1 cellular context compared by ENCODE assay signal in the genomic region with DNA sequence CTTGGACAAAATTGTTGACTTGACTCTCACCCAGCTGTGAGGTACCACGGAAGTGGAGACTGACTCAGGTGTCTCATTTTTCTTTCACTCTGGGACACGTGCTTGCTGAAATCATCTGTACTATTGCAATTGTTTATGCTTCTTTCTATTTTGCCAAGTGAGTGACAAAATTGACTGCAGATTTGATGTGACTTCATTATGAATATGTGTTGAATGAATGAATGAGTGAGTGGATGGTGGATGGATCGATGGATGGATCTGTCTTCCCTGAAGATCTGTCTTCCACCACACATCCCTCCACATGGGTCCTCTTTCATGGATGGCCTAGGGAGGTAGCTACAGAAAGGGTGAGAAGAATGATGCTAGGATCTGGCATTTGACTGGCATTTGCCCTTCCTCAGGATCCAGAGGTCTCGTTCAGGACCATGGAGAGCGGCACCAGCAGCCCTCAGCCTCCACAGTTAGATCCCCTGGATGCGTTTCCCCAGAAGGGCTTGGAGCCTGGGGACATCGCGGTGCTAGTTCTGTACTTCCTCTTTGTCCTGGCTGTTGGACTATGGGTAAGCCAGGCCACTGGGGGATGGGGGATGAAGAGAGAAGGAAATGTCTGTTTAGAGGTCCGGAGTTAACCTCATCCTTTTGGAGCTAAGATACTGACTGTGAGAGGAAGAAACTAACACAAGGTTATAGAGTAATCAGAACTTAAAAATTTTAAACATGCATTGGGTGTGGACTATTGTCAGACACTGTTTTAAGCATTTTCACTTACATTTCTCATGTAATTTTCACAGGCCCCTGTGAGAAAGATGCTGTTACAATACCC.
A peak's percentile ranks its signal among the peaks of the same experiment; 100 is the strongest.
TF ChIP-seq lines count a peak whose summit lies in the region.

No MANE protein-coding gene starts in this region.

TF ChIP-seq in HepG2, 621 proteins besides CTCF, POLR2A, EP300 and RAD21 (continued from another document and continues in another):
- TF ChIP-seq, protein P1, sequence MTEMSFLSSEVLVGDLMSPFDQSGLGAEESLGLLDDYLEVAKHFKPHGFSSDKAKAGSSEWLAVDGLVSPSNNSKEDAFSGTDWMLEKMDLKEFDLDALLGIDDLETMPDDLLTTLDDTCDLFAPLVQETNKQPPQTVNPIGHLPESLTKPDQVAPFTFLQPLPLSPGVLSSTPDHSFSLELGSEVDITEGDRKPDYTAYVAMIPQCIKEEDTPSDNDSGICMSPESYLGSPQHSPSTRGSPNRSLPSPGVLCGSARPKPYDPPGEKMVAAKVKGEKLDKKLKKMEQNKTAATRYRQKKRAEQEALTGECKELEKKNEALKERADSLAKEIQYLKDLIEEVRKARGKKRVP (CRISPR knock-in tag; IDR thresholded peaks at IDR 0.05): peak in 1 of 2 experiments; percentile 35; a peak in 1 of 4 replicates
- TF ChIP-seq, protein P2, sequence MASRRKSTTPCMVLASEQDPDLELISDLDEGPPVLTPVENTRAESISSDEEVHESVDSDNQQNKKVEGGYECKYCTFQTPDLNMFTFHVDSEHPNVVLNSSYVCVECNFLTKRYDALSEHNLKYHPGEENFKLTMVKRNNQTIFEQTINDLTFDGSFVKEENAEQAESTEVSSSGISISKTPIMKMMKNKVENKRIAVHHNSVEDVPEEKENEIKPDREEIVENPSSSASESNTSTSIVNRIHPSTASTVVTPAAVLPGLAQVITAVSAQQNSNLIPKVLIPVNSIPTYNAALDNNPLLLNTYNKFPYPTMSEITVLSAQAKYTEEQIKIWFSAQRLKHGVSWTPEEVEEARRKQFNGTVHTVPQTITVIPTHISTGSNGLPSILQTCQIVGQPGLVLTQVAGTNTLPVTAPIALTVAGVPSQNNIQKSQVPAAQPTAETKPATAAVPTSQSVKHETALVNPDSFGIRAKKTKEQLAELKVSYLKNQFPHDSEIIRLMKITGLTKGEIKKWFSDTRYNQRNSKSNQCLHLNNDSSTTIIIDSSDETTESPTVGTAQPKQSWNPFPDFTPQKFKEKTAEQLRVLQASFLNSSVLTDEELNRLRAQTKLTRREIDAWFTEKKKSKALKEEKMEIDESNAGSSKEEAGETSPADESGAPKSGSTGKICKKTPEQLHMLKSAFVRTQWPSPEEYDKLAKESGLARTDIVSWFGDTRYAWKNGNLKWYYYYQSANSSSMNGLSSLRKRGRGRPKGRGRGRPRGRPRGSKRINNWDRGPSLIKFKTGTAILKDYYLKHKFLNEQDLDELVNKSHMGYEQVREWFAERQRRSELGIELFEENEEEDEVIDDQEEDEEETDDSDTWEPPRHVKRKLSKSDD (CRISPR knock-in tag; IDR thresholded peaks at IDR 0.05; ENCODE audit: low read depth): peak; percentile 78; the same call in 1 of the 2 replicates
- peak; percentile 74; the same call in 1 of the 2 replicates for TF ChIP-seq ZFP1 (CRISPR knock-in tag; IDR thresholded peaks at IDR 0.05)
- TF ChIP-seq ZNF703 (CRISPR knock-in tag; IDR thresholded peaks at IDR 0.05; ENCODE audit: borderline replicate concordance): no peak
- peak; percentile 49 for TF ChIP-seq CEBPG (CRISPR knock-in tag; IDR thresholded peaks at IDR 0.05)
- no peak for TF ChIP-seq ZNF660 (CRISPR knock-in tag; IDR thresholded peaks at IDR 0.05; ENCODE audit: borderline replicate concordance, low read depth)
- no peak for TF ChIP-seq HNRNPLL (IDR thresholded peaks at IDR 0.05; ENCODE audit: low read depth, low read length, poor library complexity, severe bottlenecking)
- no peak for TF ChIP-seq MAFF (IDR thresholded peaks at IDR 0.05; ENCODE audit: low read depth, low read length)
- TF ChIP-seq HOXD1 (CRISPR knock-in tag; IDR thresholded peaks at IDR 0.05): 0 out of 2 replicates have a peak, but pooled peaks have one; percentile 70
- TF ChIP-seq ZNF326 (CRISPR knock-in tag; IDR thresholded peaks at IDR 0.05; ENCODE audit: borderline replicate concordance): peak; percentile 62; the same call in 1 of the 2 replicates
- peak; percentile 57; the same call in 1 of the 2 replicates for TF ChIP-seq ISL2 (CRISPR knock-in tag; IDR thresholded peaks at IDR 0.05)
- TF ChIP-seq SP140L (CRISPR knock-in tag; IDR thresholded peaks at IDR 0.05; ENCODE audit: borderline replicate concordance): peak; percentile 98; the same call in 1 of the 2 replicates
- TF ChIP-seq, protein P3, sequence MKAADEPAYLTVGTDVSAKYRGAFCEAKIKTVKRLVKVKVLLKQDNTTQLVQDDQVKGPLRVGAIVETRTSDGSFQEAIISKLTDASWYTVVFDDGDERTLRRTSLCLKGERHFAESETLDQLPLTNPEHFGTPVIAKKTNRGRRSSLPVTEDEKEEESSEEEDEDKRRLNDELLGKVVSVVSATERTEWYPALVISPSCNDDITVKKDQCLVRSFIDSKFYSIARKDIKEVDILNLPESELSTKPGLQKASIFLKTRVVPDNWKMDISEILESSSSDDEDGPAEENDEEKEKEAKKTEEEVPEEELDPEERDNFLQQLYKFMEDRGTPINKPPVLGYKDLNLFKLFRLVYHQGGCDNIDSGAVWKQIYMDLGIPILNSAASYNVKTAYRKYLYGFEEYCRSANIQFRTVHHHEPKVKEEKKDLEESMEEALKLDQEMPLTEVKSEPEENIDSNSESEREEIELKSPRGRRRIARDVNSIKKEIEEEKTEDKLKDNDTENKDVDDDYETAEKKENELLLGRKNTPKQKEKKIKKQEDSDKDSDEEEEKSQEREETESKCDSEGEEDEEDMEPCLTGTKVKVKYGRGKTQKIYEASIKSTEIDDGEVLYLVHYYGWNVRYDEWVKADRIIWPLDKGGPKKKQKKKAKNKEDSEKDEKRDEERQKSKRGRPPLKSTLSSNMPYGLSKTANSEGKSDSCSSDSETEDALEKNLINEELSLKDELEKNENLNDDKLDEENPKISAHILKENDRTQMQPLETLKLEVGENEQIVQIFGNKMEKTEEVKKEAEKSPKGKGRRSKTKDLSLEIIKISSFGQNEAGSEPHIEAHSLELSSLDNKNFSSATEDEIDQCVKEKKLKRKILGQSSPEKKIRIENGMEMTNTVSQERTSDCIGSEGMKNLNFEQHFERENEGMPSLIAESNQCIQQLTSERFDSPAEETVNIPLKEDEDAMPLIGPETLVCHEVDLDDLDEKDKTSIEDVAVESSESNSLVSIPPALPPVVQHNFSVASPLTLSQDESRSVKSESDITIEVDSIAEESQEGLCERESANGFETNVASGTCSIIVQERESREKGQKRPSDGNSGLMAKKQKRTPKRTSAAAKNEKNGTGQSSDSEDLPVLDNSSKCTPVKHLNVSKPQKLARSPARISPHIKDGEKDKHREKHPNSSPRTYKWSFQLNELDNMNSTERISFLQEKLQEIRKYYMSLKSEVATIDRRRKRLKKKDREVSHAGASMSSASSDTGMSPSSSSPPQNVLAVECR (CRISPR knock-in tag; IDR thresholded peaks at IDR 0.05; ENCODE audit: borderline replicate concordance): peak; percentile 77
- TF ChIP-seq, protein P4, sequence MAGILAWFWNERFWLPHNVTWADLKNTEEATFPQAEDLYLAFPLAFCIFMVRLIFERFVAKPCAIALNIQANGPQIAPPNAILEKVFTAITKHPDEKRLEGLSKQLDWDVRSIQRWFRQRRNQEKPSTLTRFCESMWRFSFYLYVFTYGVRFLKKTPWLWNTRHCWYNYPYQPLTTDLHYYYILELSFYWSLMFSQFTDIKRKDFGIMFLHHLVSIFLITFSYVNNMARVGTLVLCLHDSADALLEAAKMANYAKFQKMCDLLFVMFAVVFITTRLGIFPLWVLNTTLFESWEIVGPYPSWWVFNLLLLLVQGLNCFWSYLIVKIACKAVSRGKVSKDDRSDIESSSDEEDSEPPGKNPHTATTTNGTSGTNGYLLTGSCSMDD (CRISPR knock-in tag; IDR thresholded peaks at IDR 0.05): no peak
- no peak for TF ChIP-seq DNMT1 (CRISPR knock-in tag; IDR thresholded peaks at IDR 0.05)
- TF ChIP-seq ZMYM3 (CRISPR knock-in tag; IDR thresholded peaks at IDR 0.05): no peak
- peak; percentile 99 for TF ChIP-seq KLF11 (CRISPR knock-in tag; IDR thresholded peaks at IDR 0.05)
- peak; percentile 74; the same call in 1 of the 2 replicates for TF ChIP-seq JUND (CRISPR knock-in tag; IDR thresholded peaks at IDR 0.05)
- peak; percentile 97 for TF ChIP-seq TGIF2 (CRISPR knock-in tag; IDR thresholded peaks at IDR 0.05)
- peak; percentile 81 for TF ChIP-seq SIX4 (CRISPR knock-in tag; IDR thresholded peaks at IDR 0.05)
- TF ChIP-seq MEIS2 (CRISPR knock-in tag; IDR thresholded peaks at IDR 0.05): peak; percentile 97
- TF ChIP-seq ZSCAN21 (CRISPR knock-in tag; IDR thresholded peaks at IDR 0.05; ENCODE audit: borderline replicate concordance): peak; percentile 84; the same call in 1 of the 2 replicates
- TF ChIP-seq, protein P5, sequence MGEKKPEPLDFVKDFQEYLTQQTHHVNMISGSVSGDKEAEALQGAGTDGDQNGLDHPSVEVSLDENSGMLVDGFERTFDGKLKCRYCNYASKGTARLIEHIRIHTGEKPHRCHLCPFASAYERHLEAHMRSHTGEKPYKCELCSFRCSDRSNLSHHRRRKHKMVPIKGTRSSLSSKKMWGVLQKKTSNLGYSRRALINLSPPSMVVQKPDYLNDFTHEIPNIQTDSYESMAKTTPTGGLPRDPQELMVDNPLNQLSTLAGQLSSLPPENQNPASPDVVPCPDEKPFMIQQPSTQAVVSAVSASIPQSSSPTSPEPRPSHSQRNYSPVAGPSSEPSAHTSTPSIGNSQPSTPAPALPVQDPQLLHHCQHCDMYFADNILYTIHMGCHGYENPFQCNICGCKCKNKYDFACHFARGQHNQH (CRISPR knock-in tag; IDR thresholded peaks at IDR 0.05): peak; percentile 94
- TF ChIP-seq KLF15 (CRISPR knock-in tag; IDR thresholded peaks at IDR 0.05; ENCODE audit: borderline replicate concordance): 0 out of 2 replicates have a peak, but pooled peaks have one; percentile 70
- TF ChIP-seq ZNF333 (CRISPR knock-in tag; IDR thresholded peaks at IDR 0.05; ENCODE audit: borderline replicate concordance): peak; percentile 90
- TF ChIP-seq, protein P6, sequence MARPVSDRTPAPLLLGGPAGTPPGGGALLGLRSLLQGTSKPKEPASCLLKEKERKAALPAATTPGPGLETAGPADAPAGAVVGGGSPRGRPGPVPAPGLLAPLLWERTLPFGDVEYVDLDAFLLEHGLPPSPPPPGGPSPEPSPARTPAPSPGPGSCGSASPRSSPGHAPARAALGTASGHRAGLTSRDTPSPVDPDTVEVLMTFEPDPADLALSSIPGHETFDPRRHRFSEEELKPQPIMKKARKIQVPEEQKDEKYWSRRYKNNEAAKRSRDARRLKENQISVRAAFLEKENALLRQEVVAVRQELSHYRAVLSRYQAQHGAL (CRISPR knock-in tag; IDR thresholded peaks at IDR 0.05; ENCODE audit: not compliant biosample characterization): peak; percentile 93
- no peak for TF ChIP-seq NFRKB (IDR thresholded peaks at IDR 0.05)
- TF ChIP-seq ETV5 (CRISPR knock-in tag; IDR thresholded peaks at IDR 0.05; ENCODE audit: borderline replicate concordance): peak; percentile 70
- TF ChIP-seq NFE2 (CRISPR knock-in tag; IDR thresholded peaks at IDR 0.05): no peak
- TF ChIP-seq SNAPC2 (CRISPR knock-in tag; IDR thresholded peaks at IDR 0.05): peak; percentile 97
- TF ChIP-seq, protein P7, sequence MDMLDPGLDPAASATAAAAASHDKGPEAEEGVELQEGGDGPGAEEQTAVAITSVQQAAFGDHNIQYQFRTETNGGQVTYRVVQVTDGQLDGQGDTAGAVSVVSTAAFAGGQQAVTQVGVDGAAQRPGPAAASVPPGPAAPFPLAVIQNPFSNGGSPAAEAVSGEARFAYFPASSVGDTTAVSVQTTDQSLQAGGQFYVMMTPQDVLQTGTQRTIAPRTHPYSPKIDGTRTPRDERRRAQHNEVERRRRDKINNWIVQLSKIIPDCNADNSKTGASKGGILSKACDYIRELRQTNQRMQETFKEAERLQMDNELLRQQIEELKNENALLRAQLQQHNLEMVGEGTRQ (IDR thresholded peaks at IDR 0.05; ENCODE audit: low read depth, low read length): no peak
- TF ChIP-seq, protein P7 (CRISPR knock-in tag; IDR thresholded peaks at IDR 0.05; ENCODE audit: borderline replicate concordance): no peak
- TF ChIP-seq ZNF530 (CRISPR knock-in tag; IDR thresholded peaks at IDR 0.05; ENCODE audit: low read depth): peak; percentile 88; the same call in 1 of the 2 replicates
- TF ChIP-seq, protein P8, sequence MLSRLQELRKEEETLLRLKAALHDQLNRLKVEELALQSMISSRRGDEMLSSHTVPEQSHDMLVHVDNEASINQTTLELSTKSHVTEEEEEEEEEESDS (CRISPR knock-in tag; IDR thresholded peaks at IDR 0.05; ENCODE audit: borderline replicate concordance): peak; percentile 93; the same call in 1 of the 2 replicates
- TF ChIP-seq, protein P9, sequence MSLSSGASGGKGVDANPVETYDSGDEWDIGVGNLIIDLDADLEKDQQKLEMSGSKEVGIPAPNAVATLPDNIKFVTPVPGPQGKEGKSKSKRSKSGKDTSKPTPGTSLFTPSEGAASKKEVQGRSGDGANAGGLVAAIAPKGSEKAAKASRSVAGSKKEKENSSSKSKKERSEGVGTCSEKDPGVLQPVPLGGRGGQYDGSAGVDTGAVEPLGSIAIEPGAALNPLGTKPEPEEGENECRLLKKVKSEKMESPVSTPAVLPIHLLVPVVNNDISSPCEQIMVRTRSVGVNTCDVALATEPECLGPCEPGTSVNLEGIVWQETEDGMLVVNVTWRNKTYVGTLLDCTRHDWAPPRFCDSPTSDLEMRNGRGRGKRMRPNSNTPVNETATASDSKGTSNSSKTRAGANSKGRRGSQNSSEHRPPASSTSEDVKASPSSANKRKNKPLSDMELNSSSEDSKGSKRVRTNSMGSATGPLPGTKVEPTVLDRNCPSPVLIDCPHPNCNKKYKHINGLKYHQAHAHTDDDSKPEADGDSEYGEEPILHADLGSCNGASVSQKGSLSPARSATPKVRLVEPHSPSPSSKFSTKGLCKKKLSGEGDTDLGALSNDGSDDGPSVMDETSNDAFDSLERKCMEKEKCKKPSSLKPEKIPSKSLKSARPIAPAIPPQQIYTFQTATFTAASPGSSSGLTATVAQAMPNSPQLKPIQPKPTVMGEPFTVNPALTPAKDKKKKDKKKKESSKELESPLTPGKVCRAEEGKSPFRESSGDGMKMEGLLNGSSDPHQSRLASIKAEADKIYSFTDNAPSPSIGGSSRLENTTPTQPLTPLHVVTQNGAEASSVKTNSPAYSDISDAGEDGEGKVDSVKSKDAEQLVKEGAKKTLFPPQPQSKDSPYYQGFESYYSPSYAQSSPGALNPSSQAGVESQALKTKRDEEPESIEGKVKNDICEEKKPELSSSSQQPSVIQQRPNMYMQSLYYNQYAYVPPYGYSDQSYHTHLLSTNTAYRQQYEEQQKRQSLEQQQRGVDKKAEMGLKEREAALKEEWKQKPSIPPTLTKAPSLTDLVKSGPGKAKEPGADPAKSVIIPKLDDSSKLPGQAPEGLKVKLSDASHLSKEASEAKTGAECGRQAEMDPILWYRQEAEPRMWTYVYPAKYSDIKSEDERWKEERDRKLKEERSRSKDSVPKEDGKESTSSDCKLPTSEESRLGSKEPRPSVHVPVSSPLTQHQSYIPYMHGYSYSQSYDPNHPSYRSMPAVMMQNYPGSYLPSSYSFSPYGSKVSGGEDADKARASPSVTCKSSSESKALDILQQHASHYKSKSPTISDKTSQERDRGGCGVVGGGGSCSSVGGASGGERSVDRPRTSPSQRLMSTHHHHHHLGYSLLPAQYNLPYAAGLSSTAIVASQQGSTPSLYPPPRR (CRISPR knock-in tag; IDR thresholded peaks at IDR 0.05; ENCODE audit: borderline replicate concordance): 0 out of 2 replicates have a peak, but pooled peaks have one; percentile 36
- TF ChIP-seq MIER3 (CRISPR knock-in tag; IDR thresholded peaks at IDR 0.05; ENCODE audit: borderline replicate concordance): peak; percentile 74; the same call in 1 of the 2 replicates
- TF ChIP-seq ETV6 (CRISPR knock-in tag; conservative IDR thresholded peaks at IDR 0.05): peak; percentile 92; the same call in 1 of the 2 replicates
- TF ChIP-seq ZNF430 (CRISPR knock-in tag; IDR thresholded peaks at IDR 0.05): peak; percentile 98
- peak; percentile 94 for TF ChIP-seq ARHGAP35 (CRISPR knock-in tag; IDR thresholded peaks at IDR 0.05; ENCODE audit: borderline replicate concordance)
